10 cellular contexts compared by ENCODE assay signal in the genomic region with DNA sequence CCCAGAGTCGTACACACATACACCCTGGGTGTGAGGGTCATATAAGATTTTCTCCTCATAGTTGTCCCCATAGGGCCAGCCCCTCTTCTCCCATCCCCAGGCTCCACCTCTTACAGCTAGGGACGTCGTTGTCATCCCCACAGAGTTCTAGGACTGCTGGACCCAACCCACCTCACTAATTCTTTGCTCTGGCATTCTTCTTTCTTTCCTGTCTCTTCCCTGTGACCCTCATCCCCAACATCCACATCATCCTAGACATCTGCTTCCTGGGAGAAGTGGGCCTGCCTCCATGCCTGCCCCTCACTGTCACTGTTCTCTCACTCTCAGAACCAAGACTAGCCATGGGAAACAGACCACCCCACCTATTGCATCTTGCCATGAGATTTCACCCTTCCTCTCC. TPM values are rescaled to one million over a fixed set of nuclear protein-coding genes. Genes with fewer than 3 reads are reported as not detected.
A peak's percentile ranks its signal among the peaks of the same experiment; 100 is the strongest.
DNase-seq lines count a peak whose midpoint lies in the region; ATAC-seq, FAIRE-seq and TF ChIP-seq lines count a peak whose summit lies in the region.
"Had no signal": no experiment of that assay in that cellular context is flagged by ENCODE, and none has a peak within 500 bp of the region (broad histone marks: within the 10 kb centered on the region; RNA-seq: fewer than 3 reads in every experiment).

No MANE protein-coding gene starts in this region.

- no peak for TF ChIP-seq RAD21 in H1 (IDR thresholded peaks at IDR 0.05 in 1 of 2, conservative IDR thresholded peaks at IDR 0.05 in 1 of 2; ENCODE audit: low read depth in 2 of 2, low read length in 2 of 2)

- no peak overlapping the region for H2BK20ac ChIP-seq in H1 (ENCODE audit: low read length)

- H2BK120ac ChIP-seq in H1 (replicated peaks; ENCODE audit: low read depth, low read length) = no peak overlapping the region

- H3K56ac ChIP-seq in H1 (replicated peaks; ENCODE audit: insufficient read length, low read depth, low read length) = no peak overlapping the region

- no peaks in the 10 kb centered on the region for H3K27me3 ChIP-seq in BJ (ENCODE audit: control insufficient read depth, insufficient read depth, low read length)
- H3K27me3 ChIP-seq in H1 (replicated peaks in 1 of 4; ENCODE audit: control insufficient read depth in 3 of 4, extremely low read depth in 1 of 4, insufficient read depth in 3 of 4, low read length in 3 of 4) = no peaks in the 10 kb centered on the region

- POLR2A ChIA-PET in BJ (lab: Charles Lee) = no interaction called here
- POLR2A ChIA-PET in H1 (lab: Charles Lee; ENCODE audit: partially characterized antibody) = interaction anchor here (1.1 to 2.3 kb wide), 5 partner anchors 11 to 336 kb away, joined by 3 to 5 read pairs (median 3); no protein-coding TSS in a partner anchor

- 63% methylated on average over 3 of the region's 3 CpGs; no CpG with 5 or more reads in 1 of the 2 experiments for WGBS in H1 (ENCODE audit: extremely low coverage in 1 of 2, insufficient coverage in 1 of 2, insufficient read length in 1 of 2, insufficient replicate concordance in 2 of 2, low coverage in 1 of 2, low lambda C conversion rate in 2 of 2, missing lambda C conversion rate in 1 of 2), 2 experiments

- H3K23me2 ChIP-seq in H1 (ENCODE audit: low read depth, low read length) = peaks cover 11% of the 10 kb centered on the region; the same call in 1 of the 2 replicates

- DNase-seq in BJ (ENCODE audit: low read depth) (no peak), NB4 (ENCODE audit: low read depth) (no peak), H1 (ENCODE audit: low read depth in 1 of 2, low spot score in 2 of 2) (no peak), neural crest cell (ENCODE audit: low read depth, low spot score) (no peak), GM12892 (ENCODE audit: insufficient read length) (no peak)
- DNase-seq in activated effector memory CD4-positive, alpha-beta T cell treated with Interleukin-2 at 50 U/mL for 16 hours = no peak
- DNase-seq: NCI-H1105 had no signal

- FAIRE-seq in H1 (lab: Jason Lieb, UNC) = no peak
- no peak for FAIRE-seq in GM12892 (lab: Jason Lieb, UNC)
- FAIRE-seq: GM18507 had no signal

- H3K4me3 Mint-ChIP-seq in neural crest cell = peak overlapping the region; percentile 96

- H2AK5ac ChIP-seq in H1 (ENCODE audit: low read depth, low read length) = no peak overlapping the region

- H3K9me3 ChIP-seq in H1 (ENCODE audit: insufficient read depth in 2 of 2, low read depth in 1 of 2, low read length in 1 of 2) = no peaks in the 10 kb centered on the region

- H2AFZ ChIP-seq in H1 (ENCODE audit: low read length) = no peak overlapping the region

- H3K4me2 ChIP-seq in H1 (ENCODE audit: insufficient read depth in 1 of 2, low read depth in 2 of 2, low read length in 2 of 2) = peak overlapping the region; percentile 89 to 92

- no peak overlapping the region for H3K14ac ChIP-seq in H1 (ENCODE audit: insufficient read length)

- H2BK5ac ChIP-seq in H1 (ENCODE audit: low read depth, low read length) = no peak overlapping the region

- peaks cover 0 to 7% (median 2%) of the 10 kb centered on the region in 4 experiments; a peak in 4 of 7 replicates for H3K4me1 ChIP-seq in H1 (replicated peaks in 1 of 4; ENCODE audit: control insufficient read depth in 3 of 4, insufficient read depth in 4 of 4, low read length in 3 of 4)

- TF ChIP-seq EP300 in H1 (IDR thresholded peaks at IDR 0.05; ENCODE audit: borderline replicate concordance in 1 of 2, low read depth in 2 of 2, low read length in 2 of 2) = no peak

- H3K18ac ChIP-seq in H1 (ENCODE audit: extremely low read depth, low read length) = no peak overlapping the region

- H3K9me3 Mint-ChIP-seq in neural crest cell = no peaks in the 10 kb centered on the region

- H2BK15ac ChIP-seq in H1 (ENCODE audit: low read length) = no peak overlapping the region

- H3K27ac Mint-ChIP-seq in neural crest cell (ENCODE audit: unreplicated experiment) = no peak overlapping the region

- H3K36me3 Mint-ChIP-seq in neural crest cell (ENCODE audit: low read depth) = no peaks in the 10 kb centered on the region

- H3K4me3 ChIP-seq in BJ (ENCODE audit: low read depth, low read length) (peak overlapping the region; percentile 67), NB4 (ENCODE audit: low read depth, low read length) (peak overlapping the region; percentile 99), H1 (ENCODE audit: extremely low read depth in 1 of 4, insufficient read depth in 2 of 4, low read depth in 3 of 4, low read length in 4 of 4) (peak overlapping the region; percentile 95 to 98 (median 97))

- H3K79me2 ChIP-seq in H1 (ENCODE audit: control insufficient read depth in 1 of 2, insufficient read depth in 2 of 2, low read length in 2 of 2) = peaks cover 17 to 57% of the 10 kb centered on the region in 2 experiments

- H3K36me3 ChIP-seq in BJ (ENCODE audit: control insufficient read depth, insufficient read depth, low read length) = peaks cover 2% of the 10 kb centered on the region
- peaks cover 0 to 2% (median 0%) of the 10 kb centered on the region in 4 experiments; a peak in 4 of 8 replicates for H3K36me3 ChIP-seq in H1 (ENCODE audit: control insufficient read depth in 2 of 4, insufficient read depth in 4 of 4, low read length in 3 of 4)

- H3K9ac ChIP-seq in H1 (replicated peaks in 1 of 4; ENCODE audit: extremely low read depth in 1 of 4, low read depth in 3 of 4, low read length in 3 of 4) = peak overlapping the region in 3 of 4 experiments; percentile 15 to 82 (median 40); a peak in 4 of 7 replicates

- H4K8ac ChIP-seq in H1 (ENCODE audit: extremely low read depth, insufficient read depth, low read length) = no peak overlapping the region

- no peak overlapping the region for H2BK12ac ChIP-seq in H1 (ENCODE audit: low read depth, low read length)

- H3K79me1 ChIP-seq in H1 (ENCODE audit: low read depth, low read length) = peaks cover 4% of the 10 kb centered on the region; the same call in 1 of the 2 replicates

- no peak overlapping the region for H4K5ac ChIP-seq in H1 (ENCODE audit: insufficient read length, low read depth, low read length)

- CTCF ChIA-PET in BJ (lab: Yijun Ruan, JAX) = interaction anchor here (3.6 kb wide), 1 partner anchor 12 kb away, joined by 20 read pairs; no protein-coding TSS in a partner anchor
- CTCF ChIA-PET in H1 (lab: Charles Lee; ENCODE audit: partially characterized antibody) = interaction anchor here (1.1 to 1.7 kb wide), 3 partner anchors 11 to 163 kb away, joined by 3 to 4 read pairs (median 4); no protein-coding TSS in a partner anchor

- H4K91ac ChIP-seq in H1 (replicated peaks; ENCODE audit: insufficient read length, low read length) = no peak overlapping the region

- H3K23ac ChIP-seq in H1 (ENCODE audit: insufficient read length) = no peak overlapping the region

- no peak overlapping the region for H3K4ac ChIP-seq in H1 (replicated peaks; ENCODE audit: insufficient read length, low read depth, low read length)

- H3K27me3 Mint-ChIP-seq in neural crest cell (ENCODE audit: low read depth) = no peaks in the 10 kb centered on the region

- H3K27ac ChIP-seq in H1 (ENCODE audit: low read depth, low read length) = no peak overlapping the region

- H4K20me1 ChIP-seq in H1 (replicated peaks in 1 of 2; ENCODE audit: control insufficient read depth in 1 of 2, insufficient read depth in 2 of 2, low read length in 2 of 2) = peaks cover 0 to 3% of the 10 kb centered on the region in 2 experiments

- peaks cover 44% of the 10 kb centered on the region for H3K4me1 Mint-ChIP-seq in neural crest cell

- TF ChIP-seq CTCF in BJ (IDR thresholded peaks at IDR 0.05; ENCODE audit: insufficient read depth, low read depth, low read length) = no peak
- no peak for TF ChIP-seq CTCF in NB4 (IDR thresholded peaks at IDR 0.05; ENCODE audit: low read depth, low read length)
- no peak for TF ChIP-seq CTCF in H1 (IDR thresholded peaks at IDR 0.05; ENCODE audit: control extremely low read depth in 1 of 3, insufficient read depth in 1 of 3, low read depth in 1 of 3, low read length in 3 of 3)
- TF ChIP-seq CTCF in neural crest cell (conservative IDR thresholded peaks at IDR 0.05) = no peak

- no peak for TF ChIP-seq POLR2A in NB4 (IDR thresholded peaks at IDR 0.05; ENCODE audit: extremely low read depth, insufficient read length)
- TF ChIP-seq POLR2A in H1 (IDR thresholded peaks at IDR 0.05; ENCODE audit: control extremely low read depth in 1 of 2, low read depth in 2 of 2, low read length in 2 of 2) = no peak
- TF ChIP-seq POLR2A in GM12892 (IDR thresholded peaks at IDR 0.05; ENCODE audit: low read depth, low read length) = no peak

- ATAC-seq in HG03439 (IDR thresholded peaks at IDR 0.05; ENCODE audit: unreplicated experiment) (no peak), HG03097 (IDR thresholded peaks at IDR 0.05; ENCODE audit: low FRiP score, unreplicated experiment) (no peak)

TF ChIP-seq in H1, 55 proteins besides CTCF, POLR2A, EP300 and RAD21 (continues in another document):
- TF ChIP-seq YY1 (IDR thresholded peaks at IDR 0.05; ENCODE audit: low read depth, low read length) = no peak
- no peak for TF ChIP-seq POU5F1 (IDR thresholded peaks at IDR 0.05; ENCODE audit: low read depth, low read length)
- TF ChIP-seq RFX5 (IDR thresholded peaks at IDR 0.05; ENCODE audit: borderline replicate concordance, low read depth, low read length) = no peak
- TF ChIP-seq, protein P1, sequence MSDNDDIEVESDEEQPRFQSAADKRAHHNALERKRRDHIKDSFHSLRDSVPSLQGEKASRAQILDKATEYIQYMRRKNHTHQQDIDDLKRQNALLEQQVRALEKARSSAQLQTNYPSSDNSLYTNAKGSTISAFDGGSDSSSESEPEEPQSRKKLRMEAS (IDR thresholded peaks at IDR 0.05) = no peak
- TF ChIP-seq CHD2 (IDR thresholded peaks at IDR 0.05; ENCODE audit: low read length) = no peak
- TF ChIP-seq SUZ12 (IDR thresholded peaks at IDR 0.05; ENCODE audit: low read length) = no peak
- no peak for TF ChIP-seq BCL11A (IDR thresholded peaks at IDR 0.05; ENCODE audit: low read depth in 2 of 2, low read length in 2 of 2)
- no peak for TF ChIP-seq RXRA (IDR thresholded peaks at IDR 0.05; ENCODE audit: insufficient read depth, low read depth, low read length)
- no peak for TF ChIP-seq JUND (IDR thresholded peaks at IDR 0.05; ENCODE audit: low read length)
- TF ChIP-seq EGR1 (IDR thresholded peaks at IDR 0.05; ENCODE audit: borderline replicate concordance, low read depth, low read length) = no peak

RNA-seq across cellular contexts. Expression of a gene that starts 1.1 kb away (rescaled TPM):
- polyA plus RNA-seq in BJ (2011; rRNA removed) (87.5 and 154 TPM in 2 replicates), H1 (2011; rRNA removed) (159 and 326 TPM in 2 replicates)
- 35.3 and 55.7 TPM in 2 replicates for polyA minus RNA-seq in BJ (2011; rRNA and poly(A)+ RNA removed)
- total RNA-seq in H1 (2021; fragmentation: NEBNext Ultra II Directional; extraction: Animal tissue kit (Norgen Biotek cat#: 25700)) = 106 and 118 TPM in 2 replicates
- polyA plus RNA-seq in H1 (2011; cell fraction: cytosol; rRNA removed) = 81.8 TPM
- 51.4 TPM for polyA plus RNA-seq in H1 (2011; cell fraction: nucleus; rRNA removed)
- 99.6 to 132 TPM (median 109 TPM) in 4 replicates for polyA plus RNA-seq in H1 (2012, experiment 1 of 2)
- 90.3 TPM for polyA plus RNA-seq in H1 (2012, experiment 2 of 2)
- polyA plus RNA-seq in H1 (2013, experiment 1 of 2) = 42.6 TPM
- 45.6 TPM for polyA plus RNA-seq in H1 (2013, experiment 2 of 2)
- 76.1 and 76.9 TPM in 2 replicates for polyA minus RNA-seq in H1 (2011; rRNA and poly(A)+ RNA removed)
- 30.3 TPM for polyA minus RNA-seq in H1 (2011; cell fraction: cytosol; rRNA and poly(A)+ RNA removed)
- 33.9 TPM for polyA minus RNA-seq in H1 (2011; cell fraction: nucleus; rRNA and poly(A)+ RNA removed)
- 107 and 114 TPM in 2 replicates for total RNA-seq in neural crest cell
- polyA plus RNA-seq in GM12892 (2012; ENCODE audit: missing spikeins) = 54.9 TPM
